In the genomic region with DNA sequence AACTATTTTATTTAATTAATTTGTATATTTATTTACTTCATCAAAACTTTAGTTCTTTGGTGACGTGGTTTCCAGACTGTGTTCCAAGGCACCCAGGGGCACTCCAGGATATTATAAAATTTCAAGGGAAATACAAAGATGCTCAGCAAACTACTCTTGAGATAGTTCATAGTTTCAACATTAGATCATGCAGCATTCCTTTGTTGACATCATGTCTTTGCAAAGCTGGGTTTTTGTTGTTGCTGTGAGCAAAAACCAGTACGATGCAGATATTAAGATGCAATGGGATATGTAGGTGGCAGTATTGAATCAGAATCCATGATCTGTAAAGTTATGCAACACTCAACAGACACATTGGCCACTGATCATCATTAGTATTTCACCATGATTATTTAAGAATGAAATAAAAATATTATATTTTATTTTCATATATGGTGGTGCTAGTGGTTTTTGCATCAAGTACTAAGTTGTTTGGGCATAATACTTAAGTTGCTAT, we compare ENCODE assay signal across 17 cellular contexts.
DNase-seq lines count a peak whose midpoint lies in the region; TF ChIP-seq lines count a peak whose summit lies in the region.
"Had no signal": no experiment of that assay in that cellular context is flagged by ENCODE, and none has a peak within 500 bp of the region (broad histone marks: within the 10 kb centered on the region; RNA-seq: fewer than 3 reads in every experiment).

No MANE protein-coding gene starts in this region.

- no peak overlapping the region for H3K9ac ChIP-seq in Karpas-422 (ENCODE audit: low read length)

- intact Hi-C loops in esophagus squamous epithelium (cut with DNase I) (no loop called here), cardiac septum (cut with DNase I) (no loop called here)

- TF ChIP-seq CTCF in choroid plexus epithelial cell (conservative IDR thresholded peaks at IDR 0.05; ENCODE audit: low read depth, low read length) (no peak), esophagus squamous epithelium (IDR thresholded peaks at IDR 0.05) (no peak)

- in situ Hi-C loops in SK-MEL-5 (cut with HindIII; ENCODE audit: low pct_unique_long_range_greater_than_20kb, low sequenced_read_pairs) = no loop called here

- no peak overlapping the region for H3K4me2 ChIP-seq in Karpas-422 (ENCODE audit: low read depth, low read length, poor library complexity, severe bottlenecking)

- H3K79me2 ChIP-seq in Karpas-422 (ENCODE audit: low read length) = no peaks in the 10 kb centered on the region

- no peaks in the 10 kb centered on the region for H3K9me2 ChIP-seq in Karpas-422 (replicated peaks; ENCODE audit: insufficient read depth, low read length)

- H3K36me3 ChIP-seq in esophagus squamous epithelium = no peaks in the 10 kb centered on the region
- no peaks in the 10 kb centered on the region for H3K36me3 ChIP-seq in Karpas-422 (ENCODE audit: insufficient read depth, low read length)

- peak; percentile 28 for DNase-seq in A172 (ENCODE audit: low spot score)
- DNase-seq in SK-MEL-5 (ENCODE audit: low read depth, low spot score) = peak; percentile 48
- DNase-seq in choroid plexus epithelial cell (ENCODE audit: low read depth) = peak; percentile 21
- peak; percentile 45 for DNase-seq in kidney tubule cell (ENCODE audit: low spot score)
- no peak for DNase-seq in esophagus squamous epithelium (lab: John Stamatoyannopoulos, UW)
- DNase-seq in cardiac septum (ENCODE audit: low spot score) = no peak
- DNase-seq in activated CD4-positive, alpha-beta T cell treated with anti-CD3 and anti-CD28 coated beads, Interleukin-2, amount 50 U/mL, for 1 hour = no peak
- no peak for DNase-seq in Karpas-422
- DNase-seq: 8988T, Calu3, DMS79 treated with DMSO at 0.1 percent for 48 hours, GF-D8, NCI-H1092 treated with DMSO at 0.1 percent for 48 hours, NCI-H1436, NCI-H187 treated with DMSO at 0.1 percent for 48 hours, NCI-H2107, NCI-H69 had no signal

- TF ChIP-seq POLR2A in esophagus squamous epithelium (IDR thresholded peaks at IDR 0.05) = no peak

- H3K9me3 ChIP-seq in esophagus squamous epithelium = no peaks in the 10 kb centered on the region
- no peaks in the 10 kb centered on the region for H3K9me3 ChIP-seq in Karpas-422 (ENCODE audit: low read length)

- H3K27me3 ChIP-seq in esophagus squamous epithelium (no peaks in the 10 kb centered on the region), Karpas-422 (ENCODE audit: low read length) (no peaks in the 10 kb centered on the region)

- no peak overlapping the region for H2AFZ ChIP-seq in Karpas-422 (ENCODE audit: low read length)

- WGBS in esophagus squamous epithelium, 2 donors = 64 to 67% methylated on average over 2 of the region's 2 CpGs

- H3K4me1 ChIP-seq in esophagus squamous epithelium (no peaks in the 10 kb centered on the region), Karpas-422 (ENCODE audit: low read length) (no peaks in the 10 kb centered on the region)

- H3K4me3 ChIP-seq in choroid plexus epithelial cell (ENCODE audit: low read depth, low read length) = no peak overlapping the region
- no peak overlapping the region for H3K4me3 ChIP-seq in esophagus squamous epithelium
- no peak overlapping the region for H3K4me3 ChIP-seq in Karpas-422 (ENCODE audit: low read length)

- no peaks in the 10 kb centered on the region for H4K20me1 ChIP-seq in Karpas-422 (ENCODE audit: insufficient read depth, low read depth, low read length)

- H3K27ac ChIP-seq in esophagus squamous epithelium = no peak overlapping the region
- H3K27ac ChIP-seq in Karpas-422 (ENCODE audit: low read length) = no peak overlapping the region

Comparison
In these comparisons a context has a peak if more than half of its experiments do, and no peak if none do; other contexts are left out.
1. DNase-seq: peak in A172 (single experiment), SK-MEL-5 (single experiment), choroid plexus epithelial cell (single experiment) and kidney tubule cell (single experiment); none in esophagus squamous epithelium (single experiment), cardiac septum (single experiment), activated CD4-positive, alpha-beta T cell treated with anti-CD3 and anti-CD28 coated beads, Interleukin-2, amount 50 U/mL, for 1 hour (single experiment) and Karpas-422 (single experiment).